ENCODE assay signal across 8 cellular contexts in genomic region chr22:43343262-43343988, GRCh38. TPM values are rescaled to one million over a fixed set of nuclear protein-coding genes. Genes with fewer than 3 reads are reported as not detected.
A peak's percentile ranks its signal among the peaks of the same experiment; 100 is the strongest.
DNase-seq lines count a peak whose midpoint lies in the region; ATAC-seq lines count a peak whose summit lies in the region.

TSS of gene SCUBE1 (minus strand) at chr22:43343372. CDS start at chr22:43343261, 111 bp downstream.

- H3K4me1 ChIP-seq in CD8-positive, alpha-beta memory T cell (ENCODE audit: insufficient read depth, low read length) = no peaks in the 10 kb centered on the region
- peaks cover 13% of the 10 kb centered on the region for H3K4me1 ChIP-seq in mesenchymal stem cell (ENCODE audit: control insufficient read depth, insufficient read depth, low read depth, low read length)

- H3K27ac Mint-ChIP-seq in CD8-positive, alpha-beta memory T cell = no peak within 1 kb of the TSS
- H3K27ac Mint-ChIP-seq in stimulated activated memory B cell treated with anti-CD40 and anti-IgM and Interleukin-4, amounts not matched to agents 10 μg/mL and 1 μg/mL and 100 μg/mL, for 72 hours = no peak within 1 kb of the TSS

- H2BK12ac ChIP-seq in mesenchymal stem cell (ENCODE audit: low read length in 2 of 2) = no peak within 1 kb of the TSS

- 3% methylated on average over 65 of the region's 87 CpGs for WGBS in mesenchymal stem cell

- no peak within 1 kb of the TSS for H3K14ac ChIP-seq in mesenchymal stem cell (ENCODE audit: low read length in 2 of 2)

- H3K9me3 ChIP-seq in CD8-positive, alpha-beta memory T cell (ENCODE audit: low read length) = no peaks in the 10 kb centered on the region
- H3K9me3 ChIP-seq in mesenchymal stem cell (ENCODE audit: control insufficient read depth, low read length) = no peaks in the 10 kb centered on the region

- H3K4me1 Mint-ChIP-seq in CD8-positive, alpha-beta memory T cell = peaks cover 5 to 33% (median 9%) of the 10 kb centered on the region in 3 donors
- H3K4me1 Mint-ChIP-seq in stimulated activated memory B cell treated with anti-CD40 and anti-IgM and Interleukin-4, amounts not matched to agents 10 μg/mL and 1 μg/mL and 100 μg/mL, for 72 hours = peaks cover 10% of the 10 kb centered on the region

- no peak within 1 kb of the TSS for H2AFZ ChIP-seq in mesenchymal stem cell (ENCODE audit: low read depth, low read length)

- H3K23ac ChIP-seq in mesenchymal stem cell (ENCODE audit: low read length in 2 of 2) = no peak within 1 kb of the TSS

- no peaks in the 10 kb centered on the region for H3K36me3 ChIP-seq in CD8-positive, alpha-beta memory T cell (ENCODE audit: insufficient read depth, low read length)
- no peaks in the 10 kb centered on the region for H3K36me3 ChIP-seq in mesenchymal stem cell (ENCODE audit: control insufficient read depth in 1 of 2, insufficient read depth in 2 of 2, low read depth in 1 of 2, low read length in 2 of 2)

- no peak within 1 kb of the TSS for H3K27ac ChIP-seq in CD8-positive, alpha-beta memory T cell (ENCODE audit: low read depth, low read length)
- H3K27ac ChIP-seq in mesenchymal stem cell (ENCODE audit: low read length, poor library complexity, severe bottlenecking) = no peak within 1 kb of the TSS

- H3K27me3 Mint-ChIP-seq in CD8-positive, alpha-beta memory T cell = peaks cover 36 to 56% of the 10 kb centered on the region in 2 donors
- H3K27me3 Mint-ChIP-seq in stimulated activated memory B cell treated with anti-CD40 and anti-IgM and Interleukin-4, amounts not matched to agents 10 μg/mL and 1 μg/mL and 100 μg/mL, for 72 hours = peaks cover 77% of the 10 kb centered on the region

- peak; percentile 6 to 52 (median 22) for DNase-seq in CD8-positive, alpha-beta memory T cell
- peak; percentile 21 for DNase-seq in NCI-H1092 (lab: John Stamatoyannopoulos, UW)
- peak; percentile 41 to 43 for DNase-seq in activated CD4-positive, alpha-beta T cell treated with anti-CD3 and anti-CD28 coated beads for 24 hours (ENCODE audit: low read depth in 2 of 2)
- DNase-seq in dermis blood vessel endothelial cell = peak; percentile 62
- DNase-seq in mesenchymal stem cell = peak; percentile 50

- H3K36me3 Mint-ChIP-seq in CD8-positive, alpha-beta memory T cell = peaks cover 0 to 4% (median 0%) of the 10 kb centered on the region in 3 donors
- no peaks in the 10 kb centered on the region for H3K36me3 Mint-ChIP-seq in stimulated activated memory B cell treated with anti-CD40 and anti-IgM and Interleukin-4, amounts not matched to agents 10 μg/mL and 1 μg/mL and 100 μg/mL, for 72 hours

- H3K4me2 ChIP-seq in mesenchymal stem cell (ENCODE audit: low read length, poor library complexity, severe bottlenecking) = peak within 1 kb of the TSS; percentile 29

- ATAC-seq in stimulated activated memory B cell treated with anti-CD40 and anti-IgM and Interleukin-4, amounts not matched to agents 10 μg/mL and 1 μg/mL and 100 μg/mL, for 72 hours = peak; percentile 11
- ATAC-seq in GM21447 (IDR thresholded peaks at IDR 0.05; ENCODE audit: unreplicated experiment) (no peak), GM18858 (IDR thresholded peaks at IDR 0.05; ENCODE audit: unreplicated experiment) (no peak)

- H3K9me3 Mint-ChIP-seq in CD8-positive, alpha-beta memory T cell = no peaks in the 10 kb centered on the region
- H3K9me3 Mint-ChIP-seq in stimulated activated memory B cell treated with anti-CD40 and anti-IgM and Interleukin-4, amounts not matched to agents 10 μg/mL and 1 μg/mL and 100 μg/mL, for 72 hours = peaks cover 2% of the 10 kb centered on the region

- no peak within 1 kb of the TSS for H4K91ac ChIP-seq in mesenchymal stem cell (ENCODE audit: low read length)

- peaks cover 17% of the 10 kb centered on the region for H3K27me3 ChIP-seq in CD8-positive, alpha-beta memory T cell (ENCODE audit: insufficient read depth, low read length, poor library complexity, severe bottlenecking)
- H3K27me3 ChIP-seq in mesenchymal stem cell (ENCODE audit: control insufficient read depth in 1 of 2, insufficient read depth in 1 of 2, low read length in 2 of 2) = peaks cover 78 to 84% of the 10 kb centered on the region in 2 experiments

- no peaks in the 10 kb centered on the region for H3K79me1 ChIP-seq in mesenchymal stem cell (replicated peaks; ENCODE audit: low read length, poor library complexity, severe bottlenecking)

- H3K18ac ChIP-seq in mesenchymal stem cell (ENCODE audit: low read depth in 1 of 2, low read length in 2 of 2) = no peak within 1 kb of the TSS

- POLR2A ChIA-PET in CD8-positive, alpha-beta memory T cell (lab: Charles Lee) = no interaction called here

- H2BK15ac ChIP-seq in mesenchymal stem cell (ENCODE audit: low read depth, poor library complexity, severe bottlenecking) = no peak within 1 kb of the TSS

- H2BK5ac ChIP-seq in mesenchymal stem cell (ENCODE audit: low read depth, low read length, poor library complexity, severe bottlenecking) = no peak within 1 kb of the TSS

- H3K4me3 ChIP-seq in CD8-positive, alpha-beta memory T cell (ENCODE audit: low read length) = no peak within 1 kb of the TSS
- no peak within 1 kb of the TSS for H3K4me3 ChIP-seq in mesenchymal stem cell (ENCODE audit: insufficient read depth in 1 of 2, low read depth in 1 of 2, low read length in 2 of 2)

- H4K8ac ChIP-seq in mesenchymal stem cell (ENCODE audit: low read length) = no peak within 1 kb of the TSS

- H3K9ac ChIP-seq in mesenchymal stem cell (ENCODE audit: low read length) = no peak within 1 kb of the TSS

- H2BK120ac ChIP-seq in mesenchymal stem cell (ENCODE audit: low read depth, low read length) = no peak within 1 kb of the TSS

- no peak within 1 kb of the TSS for H3K4ac ChIP-seq in mesenchymal stem cell (ENCODE audit: low read depth in 1 of 2, low read length in 2 of 2)

- peak within 1 kb of the TSS in 6 of 7 donors; percentile 31 to 79 (median 51) for H3K4me3 Mint-ChIP-seq in CD8-positive, alpha-beta memory T cell
- H3K4me3 Mint-ChIP-seq in stimulated activated memory B cell treated with anti-CD40 and anti-IgM and Interleukin-4, amounts not matched to agents 10 μg/mL and 1 μg/mL and 100 μg/mL, for 72 hours = no peak within 1 kb of the TSS

- no peak within 1 kb of the TSS for H2AK5ac ChIP-seq in mesenchymal stem cell (ENCODE audit: low read length, severe bottlenecking)

- CTCF ChIA-PET in CD8-positive, alpha-beta memory T cell (lab: Charles Lee) = interaction anchor here (4.5 kb wide), 1 partner anchor 112 kb away, joined by 90 read pairs; no protein-coding TSS in a partner anchor

RNA-seq across cellular contexts. Expression of gene SCUBE1, which starts in this region (rescaled TPM):
- total RNA-seq in CD8-positive, alpha-beta memory T cell = under 1 TPM; 0.07 to 0.33 TPM
- polyA plus RNA-seq in CD8-positive, alpha-beta memory T cell = not detected
- 0.42 TPM in 1 of 2 replicates, not detected in the other for total RNA-seq in dermis blood vessel endothelial cell
- polyA plus RNA-seq in mesenchymal stem cell (2013, experiment 1 of 2) = 13.4 TPM
- polyA plus RNA-seq in mesenchymal stem cell (2013, experiment 2 of 2) = 14.1 TPM

Comparison
In these comparisons a context has a peak if more than half of its experiments do, and no peak if none do; other contexts are left out.
1. Peak in DNase-seq in CD8-positive, alpha-beta memory T cell; RNA of the gene not detected or under 1 TPM.
2. Peak in DNase-seq in dermis blood vessel endothelial cell; RNA of the gene not detected or under 1 TPM.